9 cellular contexts compared by ENCODE assay signal in genomic region chr19:40055049-40055448, GRCh38. TPM values are rescaled to one million over a fixed set of nuclear protein-coding genes. Genes with fewer than 3 reads are reported as not detected.
DNase-seq lines count a peak whose midpoint lies in the region; ATAC-seq and TF ChIP-seq lines count a peak whose summit lies in the region.
"Had no signal": no experiment of that assay in that cellular context is flagged by ENCODE, and none has a peak within 500 bp of the region (broad histone marks: within the 10 kb centered on the region; RNA-seq: fewer than 3 reads in every experiment).

No MANE protein-coding gene starts in this region.

- peaks cover 7% of the 10 kb centered on the region; the same call in 1 of the 2 replicates for H3K79me2 ChIP-seq in PC-9 (ENCODE audit: low read depth)

- no peaks in the 10 kb centered on the region for H3K36me3 ChIP-seq in CD8-positive, alpha-beta memory T cell (ENCODE audit: insufficient read depth, low read length)
- H3K36me3 ChIP-seq in PC-9 (ENCODE audit: low read depth): peaks cover 3% of the 10 kb centered on the region; the same call in 1 of the 2 replicates
- peaks cover 0 to 7% (median 3%) of the 10 kb centered on the region in 4 donors for H3K36me3 ChIP-seq in esophagus muscularis mucosa
- H3K36me3 ChIP-seq in ovary: no peaks in the 10 kb centered on the region

- peaks cover 53 to 67% (median 65%) of the 10 kb centered on the region in 3 donors for H3K4me1 Mint-ChIP-seq in CD8-positive, alpha-beta memory T cell

- peaks cover 11 to 22% (median 21%) of the 10 kb centered on the region in 3 donors for H3K36me3 Mint-ChIP-seq in CD8-positive, alpha-beta memory T cell

- H3K27ac ChIP-seq in CD8-positive, alpha-beta memory T cell (ENCODE audit: low read depth, low read length): peak overlapping the region; percentile 72
- H3K27ac ChIP-seq in PC-9: no peak overlapping the region
- peak overlapping the region; percentile 77 to 79 (median 78) for H3K27ac ChIP-seq in esophagus muscularis mucosa (replicated peaks in 1 of 4)
- no peak overlapping the region for H3K27ac ChIP-seq in ovary

- CTCF ChIA-PET in CD8-positive, alpha-beta memory T cell (lab: Charles Lee): interaction anchor here (0.7 to 1.4 kb wide), 2 partner anchors 84 to 130 kb away, joined by 3 to 6 read pairs; partner anchors contain the start of gene PSMC4
- CTCF ChIA-PET in PC-9 (lab: Charles Lee): no interaction called here

- H3K27me3 Mint-ChIP-seq in CD8-positive, alpha-beta memory T cell: peaks cover 4 to 9% of the 10 kb centered on the region in 2 donors

- ATAC-seq in GM21515 (IDR thresholded peaks at IDR 0.05; ENCODE audit: unreplicated experiment) (no peak), HG03442 (IDR thresholded peaks at IDR 0.05; ENCODE audit: unreplicated experiment) (no peak)

- TF ChIP-seq EP300 in esophagus muscularis mucosa (IDR thresholded peaks at IDR 0.05): no peak
- TF ChIP-seq EP300 in ovary (IDR thresholded peaks at IDR 0.05): no peak

- H2AFZ ChIP-seq in PC-9: peak overlapping the region; percentile 96

- no peaks in the 10 kb centered on the region for H3K9me2 ChIP-seq in PC-9 (ENCODE audit: insufficient read depth)

- H3F3A ChIP-seq in PC-9 (ENCODE audit: insufficient read depth, low read depth): no peaks in the 10 kb centered on the region

- peaks cover 14 to 15% (median 14%) of the 10 kb centered on the region in 5 donors for H3K9me3 Mint-ChIP-seq in CD8-positive, alpha-beta memory T cell

- H3K4me1 ChIP-seq in CD8-positive, alpha-beta memory T cell (ENCODE audit: insufficient read depth, low read length): peaks cover 16% of the 10 kb centered on the region
- H3K4me1 ChIP-seq in PC-9 (replicated peaks; ENCODE audit: insufficient read depth): no peaks in the 10 kb centered on the region; the same call in 1 of the 2 replicates
- H3K4me1 ChIP-seq in esophagus muscularis mucosa: peaks cover 13 to 23% (median 20%) of the 10 kb centered on the region in 4 donors
- no peaks in the 10 kb centered on the region for H3K4me1 ChIP-seq in ovary (ENCODE audit: insufficient read depth)

- peak overlapping the region in 4 of 8 donors; percentile 13 to 99 (median 96) for H3K27ac Mint-ChIP-seq in CD8-positive, alpha-beta memory T cell

- H4K20me1 ChIP-seq in PC-9 (ENCODE audit: insufficient read depth): no peaks in the 10 kb centered on the region

- WGBS in esophagus muscularis mucosa: 29% methylated on average over 10 of the region's 10 CpGs
- 42 to 48% (median 47%) methylated on average over 10 of the region's 10 CpGs for WGBS in ovary, 3 donors

- peak overlapping the region; percentile 85 for H3K4me2 ChIP-seq in PC-9

- TF ChIP-seq POLR2A in esophagus muscularis mucosa (IDR thresholded peaks at IDR 0.05; ENCODE audit: low read depth) (no peak), ovary (IDR thresholded peaks at IDR 0.05) (no peak)

- no peak for DNase-seq in CD8-positive, alpha-beta memory T cell
- DNase-seq in PC-9 (no peak), esophagus muscularis mucosa (ENCODE audit: extremely low spot score) (no peak), ovary (no peak), NCI-H1092 treated with DMSO at 0.1 percent for 48 hours (lab: John Stamatoyannopoulos, UW) (no peak), dedifferentiated amniotic fluid mesenchymal stem cell (ENCODE audit: extremely low spot score) (no peak)
- DNase-seq: NCI-H526 treated with DMSO at 0.1 percent for 48 hours had no signal

- POLR2A ChIA-PET in CD8-positive, alpha-beta memory T cell (lab: Charles Lee): no interaction called here
- POLR2A ChIA-PET in PC-9 (lab: Charles Lee; ENCODE audit: unreplicated experiment): no interaction called here

- H3K27me3 ChIP-seq in CD8-positive, alpha-beta memory T cell (ENCODE audit: insufficient read depth, low read length, poor library complexity, severe bottlenecking): no peaks in the 10 kb centered on the region
- no peaks in the 10 kb centered on the region for H3K27me3 ChIP-seq in PC-9 (ENCODE audit: insufficient read depth, low read depth)
- H3K27me3 ChIP-seq in esophagus muscularis mucosa: no peaks in the 10 kb centered on the region
- H3K27me3 ChIP-seq in ovary: no peaks in the 10 kb centered on the region

- intact Hi-C loops in PC-9 (cut with micrococcal nuclease; ENCODE audit: unreplicated experiment): no loop called here
- intact Hi-C loops in esophagus muscularis mucosa (cut with DNase I): no loop called here
- intact Hi-C loops in ovary (cut with DNase I): no loop called here

- H3K4me3 ChIP-seq in CD8-positive, alpha-beta memory T cell (ENCODE audit: low read length): peak overlapping the region; percentile 84
- H3K4me3 ChIP-seq in PC-9: peak overlapping the region; percentile 77
- peak overlapping the region; percentile 63 to 85 (median 75) for H3K4me3 ChIP-seq in esophagus muscularis mucosa
- H3K4me3 ChIP-seq in ovary: peak overlapping the region; percentile 70

- peaks cover 4% of the 10 kb centered on the region for H3K9me3 ChIP-seq in CD8-positive, alpha-beta memory T cell (ENCODE audit: low read length)
- H3K9me3 ChIP-seq in PC-9 (ENCODE audit: insufficient read depth, low read depth): peaks cover 32% of the 10 kb centered on the region
- peaks cover 0 to 14% (median 11%) of the 10 kb centered on the region in 4 donors for H3K9me3 ChIP-seq in esophagus muscularis mucosa
- H3K9me3 ChIP-seq in ovary: peaks cover 0 to 6% of the 10 kb centered on the region in 2 donors

- BruUV-seq in PC-9 (replicated peaks; lab: Mats Ljungman, UMichigan): no TSS peak

- H3K4me3 Mint-ChIP-seq in CD8-positive, alpha-beta memory T cell: peak overlapping the region; percentile 94 to 100 (median 100)

- no peak for TF ChIP-seq CTCF in PC-9 (conservative IDR thresholded peaks at IDR 0.05)
- TF ChIP-seq CTCF in esophagus muscularis mucosa (IDR thresholded peaks at IDR 0.05): no peak
- TF ChIP-seq CTCF in ovary (IDR thresholded peaks at IDR 0.05): no peak

RNA-seq across cellular contexts. Expression of gene ZNF780B, which starts 1.0 kb away (rescaled TPM):
- 10 to 100 TPM; 16.8 to 21.3 TPM for total RNA-seq in CD8-positive, alpha-beta memory T cell
- 12.0 TPM for polyA plus RNA-seq in CD8-positive, alpha-beta memory T cell
- 13.1 and 20.0 TPM in 2 replicates for total RNA-seq in PC-9 (2021)
- 10 to 100 TPM in 3 of 4 donors, 1 to 10 TPM in 1; 8.6 to 23.3 (median 18.0) TPM for total RNA-seq in esophagus muscularis mucosa
- 10 to 100 TPM; 22.7 to 36.1 (median 25.9) TPM for total RNA-seq in ovary
- polyA plus RNA-seq in ovary: 10 to 100 TPM in 1 of 2 donors, 1 to 10 TPM in 1; 5.4 to 13.9 TPM

RNA-seq across cellular contexts. Expression of gene ZNF780A, which starts 35.7 kb away (rescaled TPM):
- total RNA-seq in CD8-positive, alpha-beta memory T cell: 10 to 100 TPM; 18.9 to 19.5 TPM
- 23.2 TPM for polyA plus RNA-seq in CD8-positive, alpha-beta memory T cell
- total RNA-seq in PC-9 (2021) (14.6 and 15.5 TPM in 2 replicates), esophagus muscularis mucosa (10 to 100 TPM; 10.6 to 19.1 (median 14.9) TPM), ovary (10 to 100 TPM in 5 of 7 donors, 1 to 10 TPM in 2; 5.9 to 18.7 (median 16.0) TPM)
- 1 to 10 TPM; 5.4 to 9.2 TPM for polyA plus RNA-seq in ovary

RNA-seq across cellular contexts. Expression of gene ZNF546, which starts 58.2 kb away (rescaled TPM):
- 1 to 10 TPM; 4.8 to 5.0 TPM for total RNA-seq in CD8-positive, alpha-beta memory T cell
- 6.6 TPM for polyA plus RNA-seq in CD8-positive, alpha-beta memory T cell
- total RNA-seq in PC-9 (2021) (1.9 and 3.6 TPM in 2 replicates), esophagus muscularis mucosa (1 to 10 TPM; 3.6 to 8.5 (median 5.5) TPM), ovary (10 to 100 TPM in 2 of 7 donors, 1 to 10 TPM in 5; 4.9 to 11.1 (median 7.7) TPM)
- 1 to 10 TPM; 2.9 to 5.4 TPM for polyA plus RNA-seq in ovary

Comparison
In these comparisons a context has a peak if more than half of its experiments do, and no peak if none do; other contexts are left out.
1. H3K27ac ChIP-seq: peak in CD8-positive, alpha-beta memory T cell (single experiment) and esophagus muscularis mucosa (4 of 4); none in PC-9 (single experiment) and ovary (0 of 2).
2. Peak in every context shown above with its lines, with median percentiles within 50 percentile points of each other: H3K4me3 ChIP-seq.